In the genomic region with DNA sequence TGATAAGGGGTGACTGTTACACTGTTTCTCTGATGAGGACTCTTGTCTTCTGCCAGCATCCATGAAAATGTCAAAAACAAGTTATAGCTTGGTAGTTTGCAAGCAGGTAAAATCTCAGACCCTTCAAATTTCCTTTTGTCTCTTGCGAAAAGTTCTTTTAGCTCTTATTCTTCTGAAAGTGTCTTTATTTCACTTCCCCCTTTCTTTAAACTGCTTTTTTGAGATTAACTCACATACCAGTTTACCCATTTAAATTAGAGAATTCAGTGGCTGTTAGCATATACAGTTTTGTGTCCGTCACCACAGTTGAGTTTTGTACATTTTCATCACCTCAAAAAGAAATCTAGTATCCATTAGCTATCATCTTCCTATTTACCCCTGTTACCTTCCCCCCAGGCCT, we compare ENCODE assay signal across 17 cellular contexts.
DNase-seq lines count a peak whose midpoint lies in the region; ATAC-seq and TF ChIP-seq lines count a peak whose summit lies in the region.
"Had no signal": no experiment of that assay in that cellular context is flagged by ENCODE, and none has a peak within 500 bp of the region (broad histone marks: within the 10 kb centered on the region; RNA-seq: fewer than 3 reads in every experiment).

No MANE protein-coding gene starts in this region.

- WGBS in transverse colon (ENCODE audit: low coverage in 1 of 2), 2 donors = 76 to 85% methylated on average over 2 of the region's 2 CpGs

- no peaks in the 10 kb centered on the region for H3K36me3 Mint-ChIP-seq in memory B cell
- H3K36me3 Mint-ChIP-seq: CD8-positive, alpha-beta T cell had no signal

- peak; percentile 55 for ATAC-seq in GM18858 (IDR thresholded peaks at IDR 0.05; ENCODE audit: unreplicated experiment)
- peak; percentile 20 for ATAC-seq in memory B cell (ENCODE audit: low read depth)
- no peak for ATAC-seq in HG02970 (IDR thresholded peaks at IDR 0.05; ENCODE audit: low FRiP score, unreplicated experiment)
- ATAC-seq: CD8-positive, alpha-beta T cell had no signal

- no peak for TF ChIP-seq EP300 in transverse colon (IDR thresholded peaks at IDR 0.05; ENCODE audit: low read depth)

- H3K36me3 ChIP-seq in transverse colon = no peaks in the 10 kb centered on the region
- H3K36me3 ChIP-seq: MG63 had no signal

- peak overlapping the region; percentile 1 for H3K4me3 Mint-ChIP-seq in memory B cell
- H3K4me3 Mint-ChIP-seq: CD8-positive, alpha-beta T cell; GM23338 had no signal

- H3K4me1 Mint-ChIP-seq in memory B cell = peaks cover 65% of the 10 kb centered on the region

- no peak overlapping the region for H3K27ac ChIP-seq in transverse colon

- H3K4me3 ChIP-seq in transverse colon = no peak overlapping the region
- H3K4me3 ChIP-seq: GM23338, MG63 had no signal

- H3K9me3 ChIP-seq in transverse colon = no peaks in the 10 kb centered on the region
- H3K9me3 ChIP-seq: MG63 had no signal

- H3K27ac Mint-ChIP-seq in memory B cell = peak overlapping the region; percentile 58
- H3K27ac Mint-ChIP-seq: CD8-positive, alpha-beta T cell; GM23338 had no signal

- in situ Hi-C loops in transverse colon (cut with MboI; ENCODE audit: low pct_ligation_motif_present in 1 of 4, low pct_unique_long_range_greater_than_20kb in 1 of 4, low sequenced_read_pairs in 3 of 4) = no loop called here

- peaks cover under 1 to 28% (median 12%) of the 10 kb centered on the region in 4 donors for H3K4me1 ChIP-seq in transverse colon

- no peak for TF ChIP-seq POLR2A in transverse colon (IDR thresholded peaks at IDR 0.05)

- H3K27me3 Mint-ChIP-seq in memory B cell = no peaks in the 10 kb centered on the region

- TF ChIP-seq CTCF in transverse colon (IDR thresholded peaks at IDR 0.05) = no peak

- H3K27me3 ChIP-seq in transverse colon = no peaks in the 10 kb centered on the region
- H3K27me3 ChIP-seq: MG63 had no signal

- peaks cover 4% of the 10 kb centered on the region for H3K9me3 Mint-ChIP-seq in memory B cell
- H3K9me3 Mint-ChIP-seq: CD8-positive, alpha-beta T cell; GM23338 had no signal

- intact Hi-C loops in transverse colon (cut with DNase I; ENCODE audit: low total_unique reads) = no loop called here

- DNase-seq in CD1c-positive myeloid dendritic cell (ENCODE audit: extremely low spot score) (peak; percentile 15), NOMO-1 treated with DMSO at 0.1 percent for 48 hours (lab: John Stamatoyannopoulos, UW; ENCODE audit: unreplicated experiment) (peak; percentile 55), memory B cell (ENCODE audit: low spot score in 2 of 2) (no peak), transverse colon (no peak), NCI-H2196 (lab: John Stamatoyannopoulos, UW; ENCODE audit: unreplicated experiment) (no peak), NCI-H2081 (lab: John Stamatoyannopoulos, UW) (no peak)
- DNase-seq: CD8-positive, alpha-beta T cell; DND-41; GF-D8; MG63; NCI-H1417; NCI-H2029; NCI-H524; T-helper 2 cell had no signal

Comparison
In these comparisons a context has a peak if more than half of its experiments do, and no peak if none do; other contexts are left out.
1. DNase-seq: peak in CD1c-positive myeloid dendritic cell (single experiment) and NOMO-1 treated with DMSO at 0.1 percent for 48 hours (single experiment); none in memory B cell (0 of 2), transverse colon (single experiment), NCI-H2196 (single experiment) and NCI-H2081 (0 of 2).